Comparison of ENCODE assay signal across 8 cellular contexts in genomic region chr14:75906680-75907280, GRCh38.
DNase-seq lines count a peak whose midpoint lies in the region; ATAC-seq and TF ChIP-seq lines count a peak whose summit lies in the region.

No MANE protein-coding gene starts in this region.

- in situ Hi-C loops in GM13976 (cut with MboI; ENCODE audit: low sequenced_read_pairs, unreplicated experiment), result no loop called here

- peak; percentile 58 for DNase-seq in GM13976 (ENCODE audit: low spot score)
- DNase-seq in NCI-H2029 (lab: John Stamatoyannopoulos, UW), result peak; percentile 7
- DNase-seq in activated CD4-positive, alpha-beta T cell treated with anti-CD3 and anti-CD28 coated beads for 24 hours (ENCODE audit: low read depth in 2 of 2), result peak; percentile 54 to 67
- DNase-seq in cerebellar cortex (ENCODE audit: low spot score), result peak; percentile 70
- peak; percentile 54 for DNase-seq in left lobe of liver (ENCODE audit: low spot score)
- DNase-seq in stimulated activated CD4-positive, alpha-beta T cell treated with anti-CD3 and anti-CD28 coated beads, TNF-alpha, amount 100 ng/mL, for 48 hours (ENCODE audit: low read depth in 3 of 3), result peak; percentile 9 to 62 (median 42)
- no peak for DNase-seq in T1000 (lab: John Stamatoyannopoulos, UW)

- peak; percentile 91 for ATAC-seq in left lobe of liver
- ATAC-seq in HG03095 (IDR thresholded peaks at IDR 0.05; ENCODE audit: unreplicated experiment), result no peak

- peak; percentile 74 for TF ChIP-seq CTCF in GM13976 (IDR thresholded peaks at IDR 0.05; ENCODE audit: borderline replicate concordance, control extremely low read depth, extremely low read depth, insufficient read depth, missing control alignments)
